In the genomic region with DNA sequence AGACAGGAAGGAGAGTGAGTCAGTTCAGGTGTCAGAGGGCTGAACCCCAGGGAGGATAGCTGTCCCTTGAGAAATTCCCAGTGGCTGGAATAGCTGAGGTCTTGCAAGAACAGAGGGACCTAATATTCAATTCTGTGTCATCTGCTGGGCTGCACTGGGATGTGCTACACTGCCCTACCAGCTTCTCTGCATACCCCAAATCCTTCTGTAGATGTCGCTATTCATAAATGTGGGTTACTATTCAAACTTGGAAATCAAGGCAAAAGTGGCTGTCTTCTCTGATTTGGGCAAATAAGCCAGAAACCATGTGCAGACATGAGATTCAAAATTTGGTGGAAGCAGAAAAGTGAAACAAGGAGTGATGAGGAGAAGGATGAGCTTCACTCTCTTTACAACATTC, we compare ENCODE assay signal across 13 cellular contexts. TPM values are rescaled to one million over a fixed set of nuclear protein-coding genes. Genes with fewer than 3 reads are reported as not detected.
DNase-seq lines count a peak whose midpoint lies in the region; ATAC-seq, FAIRE-seq and TF ChIP-seq lines count a peak whose summit lies in the region.
"Had no signal": no experiment of that assay in that cellular context is flagged by ENCODE, and none has a peak within 500 bp of the region (broad histone marks: within the 10 kb centered on the region; RNA-seq: fewer than 3 reads in every experiment).

No MANE protein-coding gene starts in this region.

- in situ Hi-C loops in HepG2 (cut with HindIII; ENCODE audit: extremely low pct_ligation_motif_present, low pct_unique_long_range_greater_than_20kb), result loop anchor here (5.0 to 25.0 kb wide), 4 partner anchors 103 to 598 kb away; partner anchors contain the start of gene TEX48
- in situ Hi-C loops in gastrocnemius medialis (cut with MboI; ENCODE audit: low sequenced_read_pairs in 4 of 4), result loop anchor here in 1 of 4 donors (5.0 to 25.0 kb wide), 3 partner anchors 172 to 598 kb away; no protein-coding TSS in a partner anchor

- peak overlapping the region; percentile 84 for H3K27ac Mint-ChIP-seq in CD8-positive, alpha-beta T cell
- no peak overlapping the region for H3K27ac Mint-ChIP-seq in HFFc6
- peak overlapping the region; percentile 70 for H3K27ac Mint-ChIP-seq in activated T-helper 1 cell treated with anti-CD3 and anti-CD28 coated beads, Interleukin-12 subunit alpha, Interleukin-12 subunit beta, Interleukin-2, Interleukin-4 antibody, amounts not matched to agents 30 ng/mL and 10 ng/mL and 1 ng/mL, durations not matched to agents 14 hours and 24 hours and 36 hours

- no peak overlapping the region for H3K4me3 ChIP-seq in CD8-positive, alpha-beta T cell (ENCODE audit: low read depth, low read length)
- H3K4me3 ChIP-seq in HepG2 (replicated peaks in 1 of 3; ENCODE audit: insufficient read depth in 1 of 3, low read depth in 2 of 3, low read length in 3 of 3) (no peak overlapping the region), left lung (no peak overlapping the region), gastrocnemius medialis (no peak overlapping the region)
- H3K4me3 ChIP-seq: SK-N-MC, vagina had no signal

- peaks cover 36% of the 10 kb centered on the region for H3K4me1 ChIP-seq in CD8-positive, alpha-beta T cell (ENCODE audit: insufficient read depth, low read length)
- H3K4me1 ChIP-seq in HepG2 (ENCODE audit: insufficient read depth, low read length) (peaks cover 1% of the 10 kb centered on the region), left lung (peaks cover under 1 to 21% of the 10 kb centered on the region in 2 donors), gastrocnemius medialis (no peaks in the 10 kb centered on the region)
- H3K4me1 ChIP-seq: vagina had no signal

- no peak overlapping the region for H3K4me3 Mint-ChIP-seq in CD8-positive, alpha-beta T cell
- no peak overlapping the region for H3K4me3 Mint-ChIP-seq in HFFc6
- H3K4me3 Mint-ChIP-seq in activated T-helper 1 cell treated with anti-CD3 and anti-CD28 coated beads, Interleukin-12 subunit alpha, Interleukin-12 subunit beta, Interleukin-2, Interleukin-4 antibody, amounts not matched to agents 30 ng/mL and 10 ng/mL and 1 ng/mL, durations not matched to agents 14 hours and 24 hours and 36 hours, result no peak overlapping the region

- BruUV-seq in HepG2 (replicated peaks; lab: Mats Ljungman, UMichigan), result no TSS peak

- no peak for FAIRE-seq in HepG2 (lab: Jason Lieb, UNC)
- FAIRE-seq: endometrium had no signal

- H3K9ac ChIP-seq in HepG2 (ENCODE audit: insufficient read depth, low read depth, low read length), result no peak overlapping the region

- peaks cover 10% of the 10 kb centered on the region for H3K36me3 ChIP-seq in CD8-positive, alpha-beta T cell (ENCODE audit: insufficient read depth, low read length)
- no peaks in the 10 kb centered on the region for H3K36me3 ChIP-seq in HepG2 (replicated peaks in 1 of 2; ENCODE audit: control insufficient read depth in 1 of 2, insufficient read depth in 2 of 2, low read length in 2 of 2)
- no peaks in the 10 kb centered on the region for H3K36me3 ChIP-seq in left lung
- H3K36me3 ChIP-seq in gastrocnemius medialis, result no peaks in the 10 kb centered on the region
- H3K36me3 ChIP-seq: vagina had no signal

- no peak for ATAC-seq in CD8-positive, alpha-beta T cell
- 0 out of 3 replicates have a peak, but pooled peaks have one; percentile 35 for ATAC-seq in HepG2
- no peak for ATAC-seq in left lung
- ATAC-seq in gastrocnemius medialis, result no peak

- TF ChIP-seq EP300 in HepG2 (IDR thresholded peaks at IDR 0.05; ENCODE audit: low read depth in 2 of 2, low read length in 2 of 2) (no peak), HepG2 (CRISPR knock-in tag; IDR thresholded peaks at IDR 0.05; ENCODE audit: borderline replicate concordance) (no peak)

- no peak for TF ChIP-seq RAD21 in HepG2 (CRISPR knock-in tag; IDR thresholded peaks at IDR 0.05)

- no peaks in the 10 kb centered on the region for H3K9me3 Mint-ChIP-seq in CD8-positive, alpha-beta T cell
- no peaks in the 10 kb centered on the region for H3K9me3 Mint-ChIP-seq in HFFc6
- H3K9me3 Mint-ChIP-seq in activated T-helper 1 cell treated with anti-CD3 and anti-CD28 coated beads, Interleukin-12 subunit alpha, Interleukin-12 subunit beta, Interleukin-2, Interleukin-4 antibody, amounts not matched to agents 30 ng/mL and 10 ng/mL and 1 ng/mL, durations not matched to agents 14 hours and 24 hours and 36 hours, result no peaks in the 10 kb centered on the region

- no peak overlapping the region for H2AFZ ChIP-seq in HepG2 (ENCODE audit: low read length)

- 5% methylated on average over 1 of the region's 1 CpG for WGBS in HepG2 (ENCODE audit: low lambda C conversion rate)

- H3K27me3 ChIP-seq in CD8-positive, alpha-beta T cell (ENCODE audit: insufficient read depth, low read length), result no peaks in the 10 kb centered on the region
- no peaks in the 10 kb centered on the region; a peak in 1 of 5 replicates for H3K27me3 ChIP-seq in HepG2 (ENCODE audit: control insufficient read depth in 1 of 2, insufficient read depth in 2 of 2, low read length in 2 of 2)
- H3K27me3 ChIP-seq in left lung, result no peaks in the 10 kb centered on the region
- H3K27me3 ChIP-seq in gastrocnemius medialis, result no peaks in the 10 kb centered on the region
- H3K27me3 ChIP-seq: vagina had no signal

- no peak for DNase-seq in CD8-positive, alpha-beta T cell
- DNase-seq in HFFc6 (no peak), HepG2 (ENCODE audit: low spot score) (no peak), left lung (no peak), globus pallidus (ENCODE audit: low spot score) (no peak), gastrocnemius medialis (no peak), NCI-H146 (lab: John Stamatoyannopoulos, UW) (no peak)
- DNase-seq in activated T-helper 1 cell treated with anti-CD3 and anti-CD28 coated beads, Interleukin-12 subunit alpha, Interleukin-12 subunit beta, Interleukin-2, Interleukin-4 antibody, amounts not matched to agents 30 ng/mL and 10 ng/mL and 1 ng/mL, durations not matched to agents 14 hours and 24 hours and 36 hours (ENCODE audit: low spot score), result no peak
- DNase-seq: activated CD8-positive, alpha-beta memory T cell treated with anti-CD3 and anti-CD28 coated beads for 24 hours; NCI-H226 had no signal

- intact Hi-C loops in CD8-positive, alpha-beta T cell (cut with DNase I, micrococcal nuclease), result loop anchor here in 1 of 2 experiments (2.0 kb wide), 1 partner anchor 15 kb away; no protein-coding TSS in a partner anchor
- intact Hi-C loops in activated T-helper 1 cell treated with anti-CD3 and anti-CD28 coated beads, Interleukin-12 subunit alpha, Interleukin-12 subunit beta, Interleukin-2, Interleukin-4 antibody, amounts not matched to agents 30 ng/mL and 10 ng/mL and 1 ng/mL, durations not matched to agents 14 hours and 24 hours and 36 hours (cut with micrococcal nuclease), result loop anchor here (1.0 kb wide), 1 partner anchor 11 kb away; no protein-coding TSS in a partner anchor
- intact Hi-C loops in HepG2 (cut with micrococcal nuclease; ENCODE audit: unreplicated experiment), result no loop called here
- intact Hi-C loops in left lung (cut with DNase I), result loop anchor here in 1 of 2 donors (10.0 kb wide), 1 partner anchor 229 kb away; the partner anchor contains the start of gene TEX48
- intact Hi-C loops in gastrocnemius medialis (cut with DNase I; ENCODE audit: low total_unique reads), result loop anchor here (10.0 kb wide), 1 partner anchor 509 kb away; no protein-coding TSS in a partner anchor

- H3K4me2 ChIP-seq in HepG2 (ENCODE audit: low read depth, low read length), result no peak overlapping the region

- TF ChIP-seq POLR2A in HepG2 (IDR thresholded peaks at IDR 0.05; ENCODE audit: insufficient read depth in 1 of 2, low read depth in 2 of 2, low read length in 2 of 2) (no peak), gastrocnemius medialis (IDR thresholded peaks at IDR 0.05) (no peak)

- no peak for TF ChIP-seq CTCF in CD8-positive, alpha-beta T cell (IDR thresholded peaks at IDR 0.05)
- peak; percentile 41 for TF ChIP-seq CTCF in HFFc6 (IDR thresholded peaks at IDR 0.05)
- peak; percentile 21; the same call in 1 of the 2 replicates for TF ChIP-seq CTCF in HepG2 (CRISPR knock-in tag; IDR thresholded peaks at IDR 0.05)
- no peak for TF ChIP-seq CTCF in left lung (IDR thresholded peaks at IDR 0.05)
- no peak for TF ChIP-seq CTCF in gastrocnemius medialis (IDR thresholded peaks at IDR 0.05 in 4 of 5, conservative IDR thresholded peaks at IDR 0.05 in 1 of 5)

- H3K27ac ChIP-seq in CD8-positive, alpha-beta T cell (ENCODE audit: low read depth, low read length), result no peak overlapping the region
- no peak overlapping the region for H3K27ac ChIP-seq in HepG2 (ENCODE audit: extremely low read length, insufficient read depth, low read length)
- H3K27ac ChIP-seq in left lung, result no peak overlapping the region
- no peak overlapping the region for H3K27ac ChIP-seq in gastrocnemius medialis
- H3K27ac ChIP-seq: SK-N-MC, vagina had no signal

- H3K36me3 Mint-ChIP-seq in CD8-positive, alpha-beta T cell, result peaks cover 78% of the 10 kb centered on the region
- no peaks in the 10 kb centered on the region for H3K36me3 Mint-ChIP-seq in HFFc6 (ENCODE audit: low read depth)
- peaks cover 91% of the 10 kb centered on the region for H3K36me3 Mint-ChIP-seq in activated T-helper 1 cell treated with anti-CD3 and anti-CD28 coated beads, Interleukin-12 subunit alpha, Interleukin-12 subunit beta, Interleukin-2, Interleukin-4 antibody, amounts not matched to agents 30 ng/mL and 10 ng/mL and 1 ng/mL, durations not matched to agents 14 hours and 24 hours and 36 hours (ENCODE audit: low read depth)

- no peaks in the 10 kb centered on the region for H3K9me3 ChIP-seq in CD8-positive, alpha-beta T cell (ENCODE audit: low read length)
- H3K9me3 ChIP-seq in HepG2 (ENCODE audit: low read length) (no peaks in the 10 kb centered on the region), left lung (no peaks in the 10 kb centered on the region), gastrocnemius medialis (no peaks in the 10 kb centered on the region)
- H3K9me3 ChIP-seq: vagina had no signal

- no peaks in the 10 kb centered on the region for H3K79me2 ChIP-seq in HepG2 (ENCODE audit: insufficient read depth, low read length)

- POLR2A ChIA-PET in CD8-positive, alpha-beta T cell (lab: Charles Lee), result interaction anchor here (1.3 to 3.4 kb wide), 2 partner anchors 9 to 15 kb away, joined by 5 to 21 read pairs; partner anchors contain the start of gene TNFSF8
- POLR2A ChIA-PET in HepG2 (lab: Yijun Ruan, JAX), result no interaction called here

- no peaks in the 10 kb centered on the region for H4K20me1 ChIP-seq in HepG2 (ENCODE audit: insufficient read depth, low read length)

- CTCF ChIA-PET in CD8-positive, alpha-beta T cell (lab: Charles Lee), result interaction anchor here (0.8 to 3.4 kb wide), 8 partner anchors 8 to 176 kb away, joined by 3 to 12 read pairs (median 4); no protein-coding TSS in a partner anchor
- CTCF ChIA-PET in HepG2 (lab: Yijun Ruan, JAX; ENCODE audit: low intra/inter-chr PET ratio, low total read pairs), result interaction anchor here (0.9 kb wide), 1 partner anchor 176 kb away, joined by 3 read pairs; no protein-coding TSS in a partner anchor

- H3K27me3 Mint-ChIP-seq in CD8-positive, alpha-beta T cell (ENCODE audit: low read depth), result no peaks in the 10 kb centered on the region
- peaks cover 37% of the 10 kb centered on the region for H3K27me3 Mint-ChIP-seq in HFFc6 (ENCODE audit: insufficient read depth)
- no peaks in the 10 kb centered on the region for H3K27me3 Mint-ChIP-seq in activated T-helper 1 cell treated with anti-CD3 and anti-CD28 coated beads, Interleukin-12 subunit alpha, Interleukin-12 subunit beta, Interleukin-2, Interleukin-4 antibody, amounts not matched to agents 30 ng/mL and 10 ng/mL and 1 ng/mL, durations not matched to agents 14 hours and 24 hours and 36 hours (ENCODE audit: insufficient read depth)

- H3K4me1 Mint-ChIP-seq in CD8-positive, alpha-beta T cell (ENCODE audit: low read depth), result peaks cover 86% of the 10 kb centered on the region
- H3K4me1 Mint-ChIP-seq in HFFc6 (ENCODE audit: low read depth), result peaks cover 22% of the 10 kb centered on the region
- peaks cover 97% of the 10 kb centered on the region for H3K4me1 Mint-ChIP-seq in activated T-helper 1 cell treated with anti-CD3 and anti-CD28 coated beads, Interleukin-12 subunit alpha, Interleukin-12 subunit beta, Interleukin-2, Interleukin-4 antibody, amounts not matched to agents 30 ng/mL and 10 ng/mL and 1 ng/mL, durations not matched to agents 14 hours and 24 hours and 36 hours (ENCODE audit: low read depth)

RNA-seq across cellular contexts. Expression of gene TNFSF8, which starts 16.3 kb away (rescaled TPM):
- 10 to 100 TPM; 47.7 to 49.3 TPM for total RNA-seq in CD8-positive, alpha-beta T cell
- total RNA-seq in HFFc6 (2021; fragmentation: NEBNext Ultra II Directional; extraction: Animal tissue kit (Norgen Biotek cat#: 25700)), result not detected
- 200 and 207 TPM in 2 replicates for total RNA-seq in activated T-helper 1 cell treated with anti-CD3 and anti-CD28 coated beads, Interleukin-12 subunit alpha, Interleukin-12 subunit beta, Interleukin-2, Interleukin-4 antibody, amounts not matched to agents 30 ng/mL and 10 ng/mL and 1 ng/mL, durations not matched to agents 14 hours and 24 hours and 36 hours
- not detected in 2 replicates for total RNA-seq in HepG2 (2016; rRNA removed; fragmentation: Illumina TruSeq; extraction: Trizol)
- not detected in 2 replicates for total RNA-seq in HepG2 (2016; cell fraction: cytosol; rRNA removed; fragmentation: Illumina TruSeq; extraction: Trizol; ENCODE audit: low read depth)
- not detected in 2 replicates for total RNA-seq in HepG2 (2016; cell fraction: insoluble cytoplasmic fraction; rRNA removed; fragmentation: Illumina TruSeq; extraction: Trizol)
- total RNA-seq in HepG2 (2016; cell fraction: membrane; rRNA removed; fragmentation: Illumina TruSeq; extraction: Trizol), result not detected in 2 replicates
- total RNA-seq in HepG2 (2016; cell fraction: nucleus; rRNA removed; fragmentation: Illumina TruSeq; extraction: Trizol), result not detected in 2 replicates
- not detected in 2 replicates for polyA plus RNA-seq in HepG2 (2011; rRNA removed)
- polyA plus RNA-seq in HepG2 (2011; cell fraction: cytosol; rRNA removed), result not detected in 2 replicates
- not detected in 2 replicates for polyA plus RNA-seq in HepG2 (2011; cell fraction: nucleus; rRNA removed)
- not detected in 2 replicates for polyA plus RNA-seq in HepG2 (2012)
- polyA plus RNA-seq in HepG2 (2016; cell fraction: cytosol; fragmentation: Illumina TruSeq; extraction: Trizol; ENCODE audit: low read depth), result not detected in 2 replicates
- polyA plus RNA-seq in HepG2 (2016; cell fraction: insoluble cytoplasmic fraction; fragmentation: Illumina TruSeq; extraction: Trizol; ENCODE audit: low read depth), result not detected in 2 replicates
- polyA plus RNA-seq in HepG2 (2016; cell fraction: membrane; fragmentation: Illumina TruSeq; extraction: Trizol; ENCODE audit: low read depth), result not detected in 2 replicates
- polyA plus RNA-seq in HepG2 (2016; cell fraction: nucleus; fragmentation: Illumina TruSeq; extraction: Trizol; ENCODE audit: insufficient read depth, low read depth), result not detected in 2 replicates
- polyA minus RNA-seq in HepG2 (2011; rRNA and poly(A)+ RNA removed; ENCODE audit: low replicate concordance), result not detected in 2 replicates
- not detected in 2 replicates for polyA minus RNA-seq in HepG2 (2011; cell fraction: cytosol; rRNA and poly(A)+ RNA removed)
- polyA minus RNA-seq in HepG2 (2011; cell fraction: nucleus; rRNA and poly(A)+ RNA removed), result not detected in 2 replicates
- 1 to 10 TPM; 2.1 to 4.8 TPM for total RNA-seq in left lung
- total RNA-seq in gastrocnemius medialis, result under 1 TPM in 2 of 4 donors, not detected in 2; 0.29 to 0.76 TPM

Comparison
In these comparisons a context has a peak if more than half of its experiments do, and no peak if none do; other contexts are left out.
1. CTCF ChIP-seq: peak in HFFc6 (single experiment) and HepG2 (single experiment); none in CD8-positive, alpha-beta T cell (single experiment), left lung (0 of 2) and gastrocnemius medialis (0 of 5).
2. RNA of gene TNFSF8, which starts 16.3 kb away (total RNA-seq): 200 to 207 TPM in activated T-helper 1 cell treated with anti-CD3 and anti-CD28 coated beads, Interleukin-12 subunit alpha, Interleukin-12 subunit beta, Interleukin-2, Interleukin-4 antibody, amounts not matched to agents 30 ng/mL and 10 ng/mL and 1 ng/mL, durations not matched to agents 14 hours and 24 hours and 36 hours and 47.7 to 49.3 TPM in CD8-positive, alpha-beta T cell; 2.1 to 4.8 TPM in left lung, 0.29 to 0.76 TPM in gastrocnemius medialis, not detected in HFFc6 and not detected in HepG2; every median in the first group is over 4 times any median in the second.